1 cellular context compared by ENCODE assay signal in the genomic region with DNA sequence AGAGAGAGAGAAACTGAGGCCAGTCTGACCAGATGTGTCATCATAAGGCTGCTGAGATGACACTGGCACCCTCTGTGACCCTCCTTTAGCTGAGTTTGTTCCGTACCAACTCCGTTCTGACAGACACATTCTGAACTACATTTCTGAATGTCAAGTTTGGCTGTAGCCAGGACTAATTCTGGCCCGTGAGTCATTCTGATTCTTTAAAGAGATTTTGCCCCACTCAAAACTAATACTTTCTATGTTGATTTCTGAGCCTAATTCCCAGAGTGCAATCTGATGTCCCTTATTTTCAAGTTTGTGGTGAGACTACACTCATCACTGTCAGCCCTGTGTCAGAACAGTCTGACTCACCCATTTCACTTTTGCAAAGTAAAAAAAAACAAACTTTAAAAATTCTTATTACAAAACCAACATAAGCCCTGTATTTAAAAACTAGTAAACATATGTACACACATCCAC.
TF ChIP-seq lines count a peak whose summit lies in the region.

No MANE protein-coding gene starts in this region.

TF ChIP-seq in GM12878, 131 proteins besides CTCF, POLR2A, EP300 and RAD21 (continued from another document and continues in another):
- TF ChIP-seq ZSCAN29 (IDR thresholded peaks at IDR 0.05) (no peak), BCL3 (IDR thresholded peaks at IDR 0.05; ENCODE audit: borderline replicate concordance, insufficient read depth, low read depth, low read length, poor library complexity, severe bottlenecking) (no peak), E2F8 (IDR thresholded peaks at IDR 0.05; ENCODE audit: low read depth, partially characterized antibody) (no peak), EZH2 (IDR thresholded peaks at IDR 0.05; ENCODE audit: borderline replicate concordance, control insufficient read depth, low read depth, low read length) (no peak), NFIC (IDR thresholded peaks at IDR 0.05; ENCODE audit: low read depth, low read length) (0 out of 2 replicates have a peak, but pooled peaks have one; percentile 42), CEBPB (IDR thresholded peaks at IDR 0.05; ENCODE audit: borderline replicate concordance in 1 of 2, low read depth in 2 of 2, low read length in 2 of 2) (no peak), NFXL1 (IDR thresholded peaks at IDR 0.05; ENCODE audit: borderline replicate concordance) (no peak), BACH1 (IDR thresholded peaks at IDR 0.05; ENCODE audit: borderline replicate concordance) (no peak), CREB1 (IDR thresholded peaks at IDR 0.05; ENCODE audit: low read depth) (no peak), RB1 (IDR thresholded peaks at IDR 0.05; ENCODE audit: borderline replicate concordance) (no peak), SREBF2 (IDR thresholded peaks at IDR 0.05; ENCODE audit: low read length) (no peak), SPI1 (IDR thresholded peaks at IDR 0.05; ENCODE audit: borderline replicate concordance, insufficient read depth, low read depth, low read length) (no peak), BRCA1 (IDR thresholded peaks at IDR 0.05; ENCODE audit: low read depth, low read length) (no peak), FOXM1 (IDR thresholded peaks at IDR 0.05; ENCODE audit: low read depth, low read length) (no peak), RELA (IDR thresholded peaks at IDR 0.05; ENCODE audit: borderline replicate concordance, partially characterized antibody) (no peak), ZNF24 (IDR thresholded peaks at IDR 0.05) (no peak), STAT1 (conservative IDR thresholded peaks at IDR 0.05) (no peak), ZNF207 (IDR thresholded peaks at IDR 0.05; ENCODE audit: borderline replicate concordance) (no peak), IRF3 (IDR thresholded peaks at IDR 0.05) (no peak), ZZZ3 (IDR thresholded peaks at IDR 0.05; ENCODE audit: control insufficient read depth, insufficient read length, low read depth) (no peak), IKZF1 (conservative IDR thresholded peaks at IDR 0.05) (no peak), MYC (IDR thresholded peaks at IDR 0.05; ENCODE audit: insufficient read depth, insufficient read length, insufficient replicate concordance, low read length, severe bottlenecking) (no peak), CHD4 (IDR thresholded peaks at IDR 0.05) (no peak), HDAC6 (IDR thresholded peaks at IDR 0.05; ENCODE audit: unreplicated experiment) (no peak), MEF2A (IDR thresholded peaks at IDR 0.05; ENCODE audit: insufficient read depth, low read depth, low read length) (peak; percentile 60; the same call in 1 of the 2 replicates), FOS (IDR thresholded peaks at IDR 0.05; ENCODE audit: borderline replicate concordance, extremely low read depth, insufficient read length) (no peak), KLF5 (IDR thresholded peaks at IDR 0.05; ENCODE audit: partially characterized antibody) (no peak), PBX3 (IDR thresholded peaks at IDR 0.05; ENCODE audit: insufficient replicate concordance, low read depth, low read length) (peak; percentile 4), NKRF (conservative IDR thresholded peaks at IDR 0.05) (no peak), POU2F2 (IDR thresholded peaks at IDR 0.05; ENCODE audit: borderline replicate concordance, low read depth, low read length) (no peak), CHD2 (IDR thresholded peaks at IDR 0.05; ENCODE audit: borderline replicate concordance, low read depth, low read length) (no peak), BHLHE40 (IDR thresholded peaks at IDR 0.05; ENCODE audit: borderline replicate concordance in 1 of 2, low read depth in 2 of 2, low read length in 1 of 2) (no peak), RUNX3 (IDR thresholded peaks at IDR 0.05; ENCODE audit: low read length) (peak; percentile 63), KDM1A (IDR thresholded peaks at IDR 0.05; ENCODE audit: borderline replicate concordance) (no peak), EED (IDR thresholded peaks at IDR 0.05; ENCODE audit: low read depth) (no peak), TCF12 (IDR thresholded peaks at IDR 0.05; ENCODE audit: low read depth, low read length) (no peak), SMAD1 (IDR thresholded peaks at IDR 0.05; ENCODE audit: low read depth, partially characterized antibody) (no peak), IKZF2 (IDR thresholded peaks at IDR 0.05) (no peak), HDAC2 (IDR thresholded peaks at IDR 0.05) (no peak), JUNB (IDR thresholded peaks at IDR 0.05) (peak; percentile 76), REST (IDR thresholded peaks at IDR 0.05; ENCODE audit: low read depth, low read length) (no peak), LARP7 (IDR thresholded peaks at IDR 0.05) (no peak), TBL1XR1 (IDR thresholded peaks at IDR 0.05; ENCODE audit: low read depth, low read length) (no peak)
- TF ChIP-seq, protein P1, sequence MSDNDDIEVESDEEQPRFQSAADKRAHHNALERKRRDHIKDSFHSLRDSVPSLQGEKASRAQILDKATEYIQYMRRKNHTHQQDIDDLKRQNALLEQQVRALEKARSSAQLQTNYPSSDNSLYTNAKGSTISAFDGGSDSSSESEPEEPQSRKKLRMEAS (IDR thresholded peaks at IDR 0.05; ENCODE audit: low read depth, low read length), result no peak
- TF ChIP-seq, protein P2, sequence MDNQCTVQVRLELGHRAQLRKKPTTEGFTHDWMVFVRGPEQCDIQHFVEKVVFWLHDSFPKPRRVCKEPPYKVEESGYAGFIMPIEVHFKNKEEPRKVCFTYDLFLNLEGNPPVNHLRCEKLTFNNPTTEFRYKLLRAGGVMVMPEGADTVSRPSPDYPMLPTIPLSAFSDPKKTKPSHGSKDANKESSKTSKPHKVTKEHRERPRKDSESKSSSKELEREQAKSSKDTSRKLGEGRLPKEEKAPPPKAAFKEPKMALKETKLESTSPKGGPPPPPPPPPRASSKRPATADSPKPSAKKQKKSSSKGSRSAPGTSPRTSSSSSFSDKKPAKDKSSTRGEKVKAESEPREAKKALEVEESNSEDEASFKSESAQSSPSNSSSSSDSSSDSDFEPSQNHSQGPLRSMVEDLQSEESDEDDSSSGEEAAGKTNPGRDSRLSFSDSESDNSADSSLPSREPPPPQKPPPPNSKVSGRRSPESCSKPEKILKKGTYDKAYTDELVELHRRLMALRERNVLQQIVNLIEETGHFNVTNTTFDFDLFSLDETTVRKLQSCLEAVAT (IDR thresholded peaks at IDR 0.05), result no peak
- TF ChIP-seq, protein P3, sequence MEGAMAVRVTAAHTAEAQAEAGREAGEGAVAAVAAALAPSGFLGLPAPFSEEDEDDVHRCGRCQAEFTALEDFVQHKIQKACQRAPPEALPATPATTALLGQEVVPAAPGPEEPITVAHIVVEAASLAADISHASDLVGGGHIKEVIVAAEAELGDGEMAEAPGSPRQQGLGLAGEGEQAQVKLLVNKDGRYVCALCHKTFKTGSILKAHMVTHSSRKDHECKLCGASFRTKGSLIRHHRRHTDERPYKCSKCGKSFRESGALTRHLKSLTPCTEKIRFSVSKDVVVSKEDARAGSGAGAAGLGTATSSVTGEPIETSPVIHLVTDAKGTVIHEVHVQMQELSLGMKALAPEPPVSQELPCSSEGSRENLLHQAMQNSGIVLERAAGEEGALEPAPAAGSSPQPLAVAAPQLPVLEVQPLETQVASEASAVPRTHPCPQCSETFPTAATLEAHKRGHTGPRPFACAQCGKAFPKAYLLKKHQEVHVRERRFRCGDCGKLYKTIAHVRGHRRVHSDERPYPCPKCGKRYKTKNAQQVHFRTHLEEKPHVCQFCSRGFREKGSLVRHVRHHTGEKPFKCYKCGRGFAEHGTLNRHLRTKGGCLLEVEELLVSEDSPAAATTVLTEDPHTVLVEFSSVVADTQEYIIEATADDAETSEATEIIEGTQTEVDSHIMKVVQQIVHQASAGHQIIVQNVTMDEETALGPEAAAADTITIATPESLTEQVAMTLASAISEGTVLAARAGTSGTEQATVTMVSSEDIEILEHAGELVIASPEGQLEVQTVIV (IDR thresholded peaks at IDR 0.05; ENCODE audit: borderline replicate concordance, partially characterized antibody), result no peak
- TF ChIP-seq, protein P4, sequence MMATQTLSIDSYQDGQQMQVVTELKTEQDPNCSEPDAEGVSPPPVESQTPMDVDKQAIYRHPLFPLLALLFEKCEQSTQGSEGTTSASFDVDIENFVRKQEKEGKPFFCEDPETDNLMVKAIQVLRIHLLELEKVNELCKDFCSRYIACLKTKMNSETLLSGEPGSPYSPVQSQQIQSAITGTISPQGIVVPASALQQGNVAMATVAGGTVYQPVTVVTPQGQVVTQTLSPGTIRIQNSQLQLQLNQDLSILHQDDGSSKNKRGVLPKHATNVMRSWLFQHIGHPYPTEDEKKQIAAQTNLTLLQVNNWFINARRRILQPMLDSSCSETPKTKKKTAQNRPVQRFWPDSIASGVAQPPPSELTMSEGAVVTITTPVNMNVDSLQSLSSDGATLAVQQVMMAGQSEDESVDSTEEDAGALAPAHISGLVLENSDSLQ (IDR thresholded peaks at IDR 0.05), result peak; percentile 69
